Comparison of ENCODE assay signal across 1 cellular context in genomic region chr15:73809728-73810501, GRCh38.
TF ChIP-seq lines count a peak whose summit lies in the region.

No MANE protein-coding gene starts in this region.

TF ChIP-seq in HepG2, 621 proteins besides CTCF, POLR2A, EP300 and RAD21 (continued from another document):
- TF ChIP-seq, protein P1, sequence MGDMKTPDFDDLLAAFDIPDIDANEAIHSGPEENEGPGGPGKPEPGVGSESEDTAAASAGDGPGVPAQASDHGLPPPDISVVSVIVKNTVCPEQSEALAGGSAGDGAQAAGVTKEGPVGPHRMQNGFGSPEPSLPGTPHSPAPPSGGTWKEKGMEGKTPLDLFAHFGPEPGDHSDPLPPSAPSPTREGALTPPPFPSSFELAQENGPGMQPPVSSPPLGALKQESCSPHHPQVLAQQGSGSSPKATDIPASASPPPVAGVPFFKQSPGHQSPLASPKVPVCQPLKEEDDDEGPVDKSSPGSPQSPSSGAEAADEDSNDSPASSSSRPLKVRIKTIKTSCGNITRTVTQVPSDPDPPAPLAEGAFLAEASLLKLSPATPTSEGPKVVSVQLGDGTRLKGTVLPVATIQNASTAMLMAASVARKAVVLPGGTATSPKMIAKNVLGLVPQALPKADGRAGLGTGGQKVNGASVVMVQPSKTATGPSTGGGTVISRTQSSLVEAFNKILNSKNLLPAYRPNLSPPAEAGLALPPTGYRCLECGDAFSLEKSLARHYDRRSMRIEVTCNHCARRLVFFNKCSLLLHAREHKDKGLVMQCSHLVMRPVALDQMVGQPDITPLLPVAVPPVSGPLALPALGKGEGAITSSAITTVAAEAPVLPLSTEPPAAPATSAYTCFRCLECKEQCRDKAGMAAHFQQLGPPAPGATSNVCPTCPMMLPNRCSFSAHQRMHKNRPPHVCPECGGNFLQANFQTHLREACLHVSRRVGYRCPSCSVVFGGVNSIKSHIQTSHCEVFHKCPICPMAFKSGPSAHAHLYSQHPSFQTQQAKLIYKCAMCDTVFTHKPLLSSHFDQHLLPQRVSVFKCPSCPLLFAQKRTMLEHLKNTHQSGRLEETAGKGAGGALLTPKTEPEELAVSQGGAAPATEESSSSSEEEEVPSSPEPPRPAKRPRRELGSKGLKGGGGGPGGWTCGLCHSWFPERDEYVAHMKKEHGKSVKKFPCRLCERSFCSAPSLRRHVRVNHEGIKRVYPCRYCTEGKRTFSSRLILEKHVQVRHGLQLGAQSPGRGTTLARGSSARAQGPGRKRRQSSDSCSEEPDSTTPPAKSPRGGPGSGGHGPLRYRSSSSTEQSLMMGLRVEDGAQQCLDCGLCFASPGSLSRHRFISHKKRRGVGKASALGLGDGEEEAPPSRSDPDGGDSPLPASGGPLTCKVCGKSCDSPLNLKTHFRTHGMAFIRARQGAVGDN (CRISPR knock-in tag; IDR thresholded peaks at IDR 0.05): peak; percentile 25; the same call in 1 of the 2 replicates
- TF ChIP-seq WIZ (CRISPR knock-in tag; IDR thresholded peaks at IDR 0.05): no peak
- TF ChIP-seq CREB1 (IDR thresholded peaks at IDR 0.05): peak; percentile 60
- no peak for TF ChIP-seq CREB1 (CRISPR knock-in tag; IDR thresholded peaks at IDR 0.05)
- no peak for TF ChIP-seq KMT2A (CRISPR knock-in tag; IDR thresholded peaks at IDR 0.05)
- no peak for TF ChIP-seq ZNF883 (CRISPR knock-in tag; IDR thresholded peaks at IDR 0.05; ENCODE audit: not compliant biosample characterization)
